14 cellular contexts compared by ENCODE assay signal in the genomic region with DNA sequence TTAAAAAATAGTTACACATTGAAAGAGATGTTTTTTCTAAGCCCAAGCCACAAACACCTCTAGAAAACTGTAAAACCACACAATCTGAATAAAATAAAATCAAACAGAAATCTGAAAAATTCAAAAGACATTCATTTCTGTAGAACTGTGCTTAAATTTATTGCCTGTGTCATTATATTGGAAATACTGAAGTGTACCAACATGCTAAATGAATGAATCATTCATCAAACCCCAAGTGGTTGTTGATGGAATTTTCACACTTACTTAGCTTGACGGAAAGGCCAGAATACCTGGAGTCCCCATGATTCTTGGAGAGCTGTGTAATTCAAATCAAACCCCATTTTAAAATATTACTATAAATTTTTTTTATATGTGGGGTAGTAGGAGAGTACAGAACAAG. TPM values are rescaled to one million over a fixed set of nuclear protein-coding genes. Genes with fewer than 3 reads are reported as not detected.
DNase-seq lines count a peak whose midpoint lies in the region; ATAC-seq and TF ChIP-seq lines count a peak whose summit lies in the region.
"Had no signal": no experiment of that assay in that cellular context is flagged by ENCODE, and none has a peak within 500 bp of the region (broad histone marks: within the 10 kb centered on the region; RNA-seq: fewer than 3 reads in every experiment).

No MANE protein-coding gene starts in this region.

- peak; percentile 29 for ATAC-seq in esophagus mucosa
- no peak for ATAC-seq in sciatic nerve

- peak overlapping the region; percentile 97 for H3K4me3 ChIP-seq in skeletal muscle cell (ENCODE audit: low read depth, low read length)
- H3K4me3 ChIP-seq in MM.1S (ENCODE audit: low read length) = no peak overlapping the region

- H3K36me3 ChIP-seq in MM.1S (replicated peaks; ENCODE audit: insufficient read depth, low read length) = no peaks in the 10 kb centered on the region

- H3K4me1 ChIP-seq in MM.1S (ENCODE audit: low read length) = no peaks in the 10 kb centered on the region

- H3K27me3 ChIP-seq in MM.1S (replicated peaks; ENCODE audit: insufficient read depth, low read length) = no peaks in the 10 kb centered on the region
- H3K27me3 ChIP-seq: testis had no signal

- no peaks in the 10 kb centered on the region for H4K20me1 ChIP-seq in MM.1S (ENCODE audit: insufficient read depth, low read length)

- H3K9me2 ChIP-seq in MM.1S (replicated peaks; ENCODE audit: insufficient read depth, low read length) = no peaks in the 10 kb centered on the region

- H2AFZ ChIP-seq in MM.1S (ENCODE audit: low read length) = no peak overlapping the region

- no peaks in the 10 kb centered on the region for H3K9me3 ChIP-seq in MM.1S (replicated peaks; ENCODE audit: insufficient read depth, low read length)
- H3K9me3 ChIP-seq: testis had no signal

- TF ChIP-seq CTCF in MM.1S (IDR thresholded peaks at IDR 0.05; ENCODE audit: low read length) = no peak

- no peak overlapping the region for H3K27ac ChIP-seq in MM.1S (ENCODE audit: low read length)

- H3F3A ChIP-seq in MM.1S (ENCODE audit: insufficient read depth, low read length) = no peaks in the 10 kb centered on the region

- no peak overlapping the region for H3K4me2 ChIP-seq in MM.1S (ENCODE audit: low read depth, low read length)

- peak; percentile 29 for DNase-seq in DMS153 treated with DMSO at 0.1 percent for 48 hours (lab: John Stamatoyannopoulos, UW; ENCODE audit: unreplicated experiment)
- no peak for DNase-seq in DMS153 (lab: John Stamatoyannopoulos, UW)
- DNase-seq in NCI-H69 (lab: John Stamatoyannopoulos, UW) = peak; percentile 87
- DNase-seq in skeletal muscle cell (ENCODE audit: low read depth) = no peak
- DNase-seq in NOMO-1 treated with DMSO at 0.1 percent for 48 hours (lab: John Stamatoyannopoulos, UW; ENCODE audit: unreplicated experiment) = no peak
- DNase-seq in MM.1S = no peak
- no peak for DNase-seq in sciatic nerve (ENCODE audit: low spot score)
- DNase-seq: 8988T; activated gamma-delta T cell; Karpas-422; stimulated activated CD4-positive, alpha-beta T cell treated with anti-CD3 and anti-CD28 coated beads, Interleukin-12 subunit alpha, Interleukin-12 subunit beta, amount 100 ng/mL, for 4 hours had no signal

- H3K79me2 ChIP-seq in MM.1S (ENCODE audit: low read length) = no peaks in the 10 kb centered on the region

- intact Hi-C loops in sciatic nerve (cut with DNase I) = no loop called here

- H3K9ac ChIP-seq in MM.1S (ENCODE audit: low read length) = no peak overlapping the region

RNA-seq across cellular contexts. Expression of gene KITLG, which starts 2.7 kb away (rescaled TPM):
- total RNA-seq in esophagus mucosa (12.7 TPM), sciatic nerve (32.1 TPM)
- total RNA-seq: T-helper 1 cell treated with Interleukin-12 subunit alpha and Interleukin-12 subunit beta and Interleukin-4 antibody, amounts not matched to agents 30 ng/mL and 1 ng/mL, for 36 hours had no signal

Comparison
In these comparisons a context has a peak if more than half of its experiments do, and no peak if none do; other contexts are left out.
1. DNase-seq: peak in DMS153 treated with DMSO at 0.1 percent for 48 hours (single experiment) and NCI-H69 (single experiment); none in DMS153 (single experiment), skeletal muscle cell (single experiment), NOMO-1 treated with DMSO at 0.1 percent for 48 hours (single experiment), MM.1S (single experiment) and sciatic nerve (single experiment).